ENCODE assay signal across 8 cellular contexts in the genomic region with DNA sequence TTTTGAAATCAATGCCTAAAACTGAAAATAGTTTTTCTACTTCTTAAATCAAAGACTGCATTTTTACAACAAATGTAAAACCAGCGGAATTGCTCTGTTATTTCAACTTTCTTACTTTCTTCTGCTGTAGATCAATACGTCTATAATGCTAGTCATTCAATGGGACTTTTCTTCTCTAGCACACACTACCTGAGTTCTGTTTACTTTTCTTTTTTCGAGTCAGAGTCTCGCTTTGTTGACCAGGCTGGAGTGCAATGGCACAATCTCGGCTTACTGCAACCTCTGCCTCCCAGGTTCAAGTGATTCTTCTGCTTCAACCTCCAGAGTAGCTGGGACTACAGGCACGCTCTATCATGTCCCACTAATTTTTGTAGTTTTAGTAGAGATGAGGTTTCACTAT.
"Had no signal": no experiment of that assay in that cellular context is flagged by ENCODE, and none has a peak within 500 bp of the region (broad histone marks: within the 10 kb centered on the region; RNA-seq: fewer than 3 reads in every experiment).

No MANE protein-coding gene starts in this region.

- H3K4me3 ChIP-seq: GM12878 had no signal

- ATAC-seq: GM12878 had no signal

- FAIRE-seq: G401.6, GM12878, GM12891, GM12892, GM18507, GM19239 had no signal

- DNase-seq: GDM1, GF-D8 had no signal
